Comparison of ENCODE assay signal across 20 cellular contexts in the genomic region with DNA sequence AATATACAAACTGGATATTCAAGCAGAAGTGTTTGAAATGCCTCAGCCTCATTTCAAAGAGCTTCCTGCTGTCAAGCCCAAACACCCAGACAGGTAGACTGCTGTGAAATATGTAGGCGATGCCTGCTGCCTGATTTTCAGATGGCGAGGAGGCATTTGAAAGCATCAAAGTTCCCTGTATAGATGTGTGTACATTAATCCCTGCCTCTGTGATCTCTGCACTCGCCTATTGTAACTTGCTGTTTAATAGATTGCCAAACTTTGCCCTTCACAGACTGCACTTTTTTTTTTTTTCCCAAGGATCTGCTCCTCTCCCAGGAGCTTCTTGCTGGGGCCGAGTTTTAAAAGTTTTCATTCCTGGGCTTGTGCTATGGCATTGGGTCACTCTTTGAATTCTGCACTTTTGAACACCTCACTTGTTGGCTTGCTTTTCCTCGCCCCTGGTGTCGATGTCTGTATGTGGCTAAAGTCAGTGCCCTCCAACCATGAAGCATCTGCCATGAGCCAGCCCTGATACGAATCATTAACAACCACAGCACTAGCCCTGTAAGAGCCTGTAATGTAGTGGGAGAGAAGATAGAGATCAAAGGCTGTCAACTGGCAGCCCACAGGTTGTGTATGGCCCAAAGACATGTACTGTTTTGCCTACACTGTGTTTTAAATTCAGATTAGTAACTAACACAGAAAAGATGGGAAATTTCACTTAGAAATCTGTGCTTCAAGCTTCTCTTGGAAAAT.
DNase-seq lines count a peak whose midpoint lies in the region; ATAC-seq and TF ChIP-seq lines count a peak whose summit lies in the region.
"Had no signal": no experiment of that assay in that cellular context is flagged by ENCODE, and none has a peak within 500 bp of the region (broad histone marks: within the 10 kb centered on the region; RNA-seq: fewer than 3 reads in every experiment).

No MANE protein-coding gene starts in this region.

- H3K4me3 ChIP-seq in HEK293 (ENCODE audit: low read depth, low read length) (no peak overlapping the region), endodermal cell (ENCODE audit: low read length) (no peak overlapping the region), heart left ventricle (no peak overlapping the region)
- H3K4me3 ChIP-seq: BLaER1, GM23248 had no signal

- POLR2A ChIA-PET in HEK293 (lab: Yijun Ruan, JAX), result no interaction called here

- H3K27ac ChIP-seq in HEK293 (ENCODE audit: extremely low read depth, low read depth, low read length), result no peak overlapping the region
- H3K27ac ChIP-seq in endodermal cell (ENCODE audit: low read depth, low read length), result no peak overlapping the region
- no peak overlapping the region for H3K27ac ChIP-seq in heart left ventricle
- H3K27ac ChIP-seq: BLaER1, GM23248 had no signal

- no peak for TF ChIP-seq POLR2A in heart left ventricle (IDR thresholded peaks at IDR 0.05)

- CTCF ChIA-PET in HEK293 (lab: Yijun Ruan, JAX), result interaction anchor here (0.6 to 1.1 kb wide), 2 partner anchors 46 to 150 kb away, joined by 3 to 4 read pairs; no protein-coding TSS in a partner anchor

- ATAC-seq in activated T-cell treated with anti-CD3 and anti-CD28 coated beads, Interleukin-2, amount 50 U/mL, for 72 hours (replicated peaks in 1 of 2), result peak; percentile 72 to 74
- no peak for ATAC-seq in heart left ventricle
- ATAC-seq: HCT116, Right ventricle myocardium inferior had no signal

- in situ Hi-C loops in G401 (cut with HindIII; ENCODE audit: low sequenced_read_pairs), result no loop called here

- H3K27me3 Mint-ChIP-seq in activated T-cell treated with anti-CD3 and anti-CD28 coated beads, Interleukin-2, amount 50 U/mL, for 72 hours (ENCODE audit: low read depth), result no peaks in the 10 kb centered on the region
- no peaks in the 10 kb centered on the region for H3K27me3 Mint-ChIP-seq in activated T-cell treated with anti-CD3 and anti-CD28 coated beads, Interleukin-2, amount 50 U/mL, for 24 hours
- H3K27me3 Mint-ChIP-seq in endodermal cell (ENCODE audit: insufficient read depth) (peaks cover 2% of the 10 kb centered on the region), nephron progenitor cell (ENCODE audit: low read depth, poor library complexity) (peaks cover 7% of the 10 kb centered on the region)

- peak overlapping the region; percentile 17 for H3K27ac Mint-ChIP-seq in activated T-cell treated with anti-CD3 and anti-CD28 coated beads, Interleukin-2, amount 50 U/mL, for 72 hours
- H3K27ac Mint-ChIP-seq in activated T-cell treated with anti-CD3 and anti-CD28 coated beads, Interleukin-2, amount 50 U/mL, for 24 hours, result no peak overlapping the region
- H3K27ac Mint-ChIP-seq in endodermal cell (no peak overlapping the region), nephron progenitor cell (peak overlapping the region; percentile 36)
- H3K27ac Mint-ChIP-seq: CD8-positive, alpha-beta memory T cell had no signal

- TF ChIP-seq CTCF in HEK293 (tag by site-specific recombination; IDR thresholded peaks at IDR 0.05), result no peak
- no peak for TF ChIP-seq CTCF in endodermal cell (conservative IDR thresholded peaks at IDR 0.05)
- no peak for TF ChIP-seq CTCF in nephron progenitor cell (IDR thresholded peaks at IDR 0.05)
- no peak for TF ChIP-seq CTCF in heart left ventricle (IDR thresholded peaks at IDR 0.05)

- H3K36me3 Mint-ChIP-seq in activated T-cell treated with anti-CD3 and anti-CD28 coated beads, Interleukin-2, amount 50 U/mL, for 72 hours (ENCODE audit: insufficient read depth in 2 of 2), result peaks cover 6 to 7% of the 10 kb centered on the region in 2 donors
- H3K36me3 Mint-ChIP-seq in activated T-cell treated with anti-CD3 and anti-CD28 coated beads, Interleukin-2, amount 50 U/mL, for 24 hours (ENCODE audit: low read depth), result peaks cover 2% of the 10 kb centered on the region
- H3K36me3 Mint-ChIP-seq in endodermal cell (ENCODE audit: low read depth), result no peaks in the 10 kb centered on the region
- peaks cover 11% of the 10 kb centered on the region for H3K36me3 Mint-ChIP-seq in nephron progenitor cell (ENCODE audit: low read depth)

- peaks cover 3 to 7% of the 10 kb centered on the region in 2 donors for H3K9me3 Mint-ChIP-seq in activated T-cell treated with anti-CD3 and anti-CD28 coated beads, Interleukin-2, amount 50 U/mL, for 72 hours
- peaks cover 15% of the 10 kb centered on the region for H3K9me3 Mint-ChIP-seq in activated T-cell treated with anti-CD3 and anti-CD28 coated beads, Interleukin-2, amount 50 U/mL, for 24 hours
- H3K9me3 Mint-ChIP-seq in endodermal cell (no peaks in the 10 kb centered on the region), nephron progenitor cell (peaks cover 4% of the 10 kb centered on the region)

- H3K9me3 ChIP-seq in HEK293 (ENCODE audit: control insufficient read depth, insufficient read depth, low read depth, low read length) (no peaks in the 10 kb centered on the region), endodermal cell (ENCODE audit: control insufficient read depth, low read length) (no peaks in the 10 kb centered on the region), heart left ventricle (peaks cover 0 to 17% (median 3%) of the 10 kb centered on the region in 12 donors)

- DNase-seq in activated T-cell treated with anti-CD3 and anti-CD28 coated beads, Interleukin-2, amount 50 U/mL, for 72 hours, result peak in 1 of 2 donors; percentile 12
- DNase-seq in activated T-cell treated with anti-CD3 and anti-CD28 coated beads, Interleukin-2, amount 50 U/mL, for 24 hours, result no peak
- peak; percentile 66 for DNase-seq in endodermal cell
- DNase-seq in nephron progenitor cell, result no peak
- no peak for DNase-seq in G401 (ENCODE audit: low spot score)
- no peak for DNase-seq in NCI-H187 (lab: John Stamatoyannopoulos, UW)
- no peak for DNase-seq in heart left ventricle
- DNase-seq: CD8-positive, alpha-beta memory T cell; DMS53; EL; GM23248; NCI-H1105 treated with DMSO at 0.1 percent for 48 hours; NCI-H2029; NCI-H446 treated with DMSO at 0.1 percent for 48 hours; NCI-H69; NK-92 treated with Interleukin-12 subunit alpha and Interleukin-12 subunit beta, amount 100 ng/mL, for 24 hours had no signal

- intact Hi-C loops in heart left ventricle (cut with DNase I), result no loop called here

- H3K4me1 Mint-ChIP-seq in activated T-cell treated with anti-CD3 and anti-CD28 coated beads, Interleukin-2, amount 50 U/mL, for 72 hours (ENCODE audit: low read depth), result peaks cover 31% of the 10 kb centered on the region
- peaks cover 58% of the 10 kb centered on the region for H3K4me1 Mint-ChIP-seq in activated T-cell treated with anti-CD3 and anti-CD28 coated beads, Interleukin-2, amount 50 U/mL, for 24 hours (ENCODE audit: low read depth)
- H3K4me1 Mint-ChIP-seq in endodermal cell (peaks cover 45% of the 10 kb centered on the region), nephron progenitor cell (peaks cover 51% of the 10 kb centered on the region)

- H3K4me1 ChIP-seq in HEK293 (ENCODE audit: control insufficient read depth, insufficient read depth, low read length) (no peaks in the 10 kb centered on the region), endodermal cell (ENCODE audit: control insufficient read depth, insufficient read depth, low read length) (peaks cover 20% of the 10 kb centered on the region), heart left ventricle (peaks cover 0 to 23% (median 4%) of the 10 kb centered on the region in 12 donors)
- H3K4me1 ChIP-seq: BLaER1 had no signal

- H3K4me3 Mint-ChIP-seq in activated T-cell treated with anti-CD3 and anti-CD28 coated beads, Interleukin-2, amount 50 U/mL, for 72 hours, result no peak overlapping the region
- no peak overlapping the region for H3K4me3 Mint-ChIP-seq in activated T-cell treated with anti-CD3 and anti-CD28 coated beads, Interleukin-2, amount 50 U/mL, for 24 hours
- H3K4me3 Mint-ChIP-seq in endodermal cell, result no peak overlapping the region
- H3K4me3 Mint-ChIP-seq in nephron progenitor cell, result no peak overlapping the region
- H3K4me3 Mint-ChIP-seq: CD8-positive, alpha-beta memory T cell had no signal

- H3K36me3 ChIP-seq in HEK293 (ENCODE audit: control insufficient read depth in 2 of 2, insufficient read depth in 1 of 2, low read length in 2 of 2) (no peaks in the 10 kb centered on the region), endodermal cell (ENCODE audit: control insufficient read depth, insufficient read depth, low read length) (no peaks in the 10 kb centered on the region), heart left ventricle (no peaks in the 10 kb centered on the region)
- H3K36me3 ChIP-seq: BLaER1 had no signal

- WGBS in endodermal cell (ENCODE audit: insufficient coverage in 1 of 2, insufficient read length in 1 of 2), 2 experiments, result 69 to 73% methylated on average over 3 to 7 of the region's 7 CpGs
- whole genome bisulfite sequencing in heart left ventricle, 4 donors, result 90 to 93% (median 92%) methylated on average over 7 of the region's 7 CpGs

- H3K27me3 ChIP-seq in endodermal cell (ENCODE audit: control insufficient read depth, insufficient read depth, low read length, poor library complexity, severe bottlenecking) (no peaks in the 10 kb centered on the region), heart left ventricle (no peaks in the 10 kb centered on the region)
- H3K27me3 ChIP-seq: BLaER1 had no signal

- H3K9ac ChIP-seq in endodermal cell (ENCODE audit: extremely low read depth, low read length, poor library complexity, severe bottlenecking), result no peak overlapping the region
- H3K9ac ChIP-seq: BLaER1, GM23248 had no signal

TF ChIP-seq in HEK293, 187 proteins besides CTCF, POLR2A, EP300 and RAD21:
- TF ChIP-seq ZNF350 (tag by site-specific recombination; IDR thresholded peaks at IDR 0.05) (no peak), ZNF629 (tag by site-specific recombination; IDR thresholded peaks at IDR 0.05) (no peak), ZNF558 (tag by site-specific recombination; IDR thresholded peaks at IDR 0.05) (no peak), BCL11B (tag by site-specific recombination; IDR thresholded peaks at IDR 0.05; ENCODE audit: low read depth) (no peak), ZBTB17 (tag by site-specific recombination; IDR thresholded peaks at IDR 0.05) (0 out of 2 replicates have a peak, but pooled peaks have one; percentile 14), MYNN (tag by site-specific recombination; IDR thresholded peaks at IDR 0.05; ENCODE audit: borderline replicate concordance) (no peak)

Comparison
In these comparisons a context has a peak if more than half of its experiments do, and no peak if none do; other contexts are left out.
1. H3K27ac Mint-ChIP-seq: peak in activated T-cell treated with anti-CD3 and anti-CD28 coated beads, Interleukin-2, amount 50 U/mL, for 72 hours (single experiment) and nephron progenitor cell (single experiment); none in activated T-cell treated with anti-CD3 and anti-CD28 coated beads, Interleukin-2, amount 50 U/mL, for 24 hours (single experiment) and endodermal cell (single experiment).
2. ATAC-seq: peak in activated T-cell treated with anti-CD3 and anti-CD28 coated beads, Interleukin-2, amount 50 U/mL, for 72 hours (2 of 2); none in heart left ventricle (0 of 4).